7 cellular contexts compared by ENCODE assay signal in the genomic region with DNA sequence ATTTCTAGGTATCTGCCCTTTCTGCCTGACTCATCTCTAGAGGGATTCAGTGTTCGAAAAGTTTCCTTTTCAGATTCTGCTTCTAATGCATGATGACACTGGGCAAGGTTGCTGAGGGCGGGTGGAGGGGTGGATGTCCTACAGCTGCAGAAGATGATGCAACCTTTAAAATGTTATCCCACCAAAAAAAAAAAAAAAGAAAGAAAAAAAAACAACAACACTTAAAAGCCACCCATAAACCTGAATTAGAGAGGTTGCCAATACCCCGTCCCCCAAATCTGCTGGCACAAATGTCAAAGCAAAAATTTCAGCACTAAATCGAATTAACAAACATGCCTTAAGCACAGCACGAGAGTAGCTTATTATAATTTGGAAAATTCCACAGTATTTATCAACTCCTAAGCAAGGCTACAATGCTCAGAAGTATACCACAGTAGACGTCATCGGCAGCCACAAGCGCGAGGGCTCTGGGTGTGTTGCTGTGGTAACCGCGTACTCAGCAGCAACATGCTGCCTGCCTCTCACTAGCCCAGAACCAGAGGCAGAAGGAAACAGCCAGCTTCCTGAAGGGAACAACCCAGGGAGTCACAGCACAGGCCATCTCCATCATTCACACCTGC.
A peak's percentile ranks its signal among the peaks of the same experiment; 100 is the strongest.
DNase-seq lines count a peak whose midpoint lies in the region; ATAC-seq lines count a peak whose summit lies in the region.

No MANE protein-coding gene starts in this region.

- no peaks in the 10 kb centered on the region for H3K27me3 ChIP-seq in adipocyte (replicated peaks; ENCODE audit: control insufficient read depth, insufficient read depth, low read length)

- H3K4me1 ChIP-seq in adipocyte (ENCODE audit: control insufficient read depth, insufficient read depth, low read length) = peaks cover 6% of the 10 kb centered on the region

- no peaks in the 10 kb centered on the region for H3K9me3 ChIP-seq in adipocyte (ENCODE audit: control insufficient read depth, low read length)

- H3K9ac ChIP-seq in adipocyte (ENCODE audit: low read length) = peak overlapping the region; percentile 54

- DNase-seq in SW480 (ENCODE audit: low spot score) = peak; percentile 84
- DNase-seq in adipocyte (ENCODE audit: low read depth) = peak; percentile 88
- DNase-seq in hypothalamus (lab: John Stamatoyannopoulos, UW) = peak in 35 of 51 donors; percentile 0 to 53 (median 11)
- peak; percentile 31 to 59 for DNase-seq in stimulated activated CD4-positive, alpha-beta T cell treated with anti-CD3 and anti-CD28 coated beads, Interleukin-12 subunit alpha, Interleukin-12 subunit beta, amount 100 ng/mL, for 24 hours (ENCODE audit: low read depth in 2 of 2)
- no peak for DNase-seq in NCI-H82 treated with DMSO at 0.1 percent for 48 hours (lab: John Stamatoyannopoulos, UW; ENCODE audit: unreplicated experiment)

- H3K36me3 ChIP-seq in adipocyte (ENCODE audit: control insufficient read depth, insufficient read depth, low read length, severe bottlenecking) = no peaks in the 10 kb centered on the region

- H3K4me3 ChIP-seq in adipocyte (ENCODE audit: low read length) = peak overlapping the region; percentile 36

- ATAC-seq in GM19043 (IDR thresholded peaks at IDR 0.05; ENCODE audit: low read depth, unreplicated experiment) (peak; percentile 67), HG03135 (IDR thresholded peaks at IDR 0.05; ENCODE audit: unreplicated experiment) (peak; percentile 66)
